ENCODE assay signal across 30 cellular contexts in the genomic region with DNA sequence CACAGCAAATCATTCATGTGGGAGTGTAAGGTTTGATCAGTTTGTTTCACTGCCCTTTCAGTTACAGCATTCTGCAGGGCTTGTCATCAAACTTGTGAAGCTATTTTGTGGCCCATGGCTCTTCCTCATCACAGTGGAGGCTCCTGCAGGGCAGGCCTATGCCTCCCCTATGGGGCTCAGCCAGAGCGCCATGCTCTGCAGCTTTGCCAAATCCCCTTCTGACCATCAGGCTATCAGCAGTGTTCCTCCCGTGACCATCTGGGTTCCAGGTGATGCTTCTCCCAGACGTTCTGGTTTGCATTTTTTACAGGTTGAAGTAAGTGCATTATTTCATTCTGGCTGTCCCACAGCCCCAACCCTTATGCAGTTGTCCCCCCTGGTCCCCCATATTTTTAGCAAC. TPM values are rescaled to one million over a fixed set of nuclear protein-coding genes. Genes with fewer than 3 reads are reported as not detected.
"Had no signal": no experiment of that assay in that cellular context is flagged by ENCODE, and none has a peak within 500 bp of the region (broad histone marks: within the 10 kb centered on the region; RNA-seq: fewer than 3 reads in every experiment).

No MANE protein-coding gene starts in this region.

- DNase-seq: dermis blood vessel endothelial cell; effector CD4-positive, alpha-beta T cell; effector memory CD4-positive, alpha-beta T cell; esophagus squamous epithelium; foreskin fibroblast; foreskin melanocyte; gastrocnemius medialis; glutamatergic neuron; head of caudate nucleus; heart right ventricle; hippocampal formation; immature natural killer cell; islet precursor cell; kidney; kidney glomerular epithelial cell; left lung; left ventricle myocardium superior; mammary epithelial cell; mesendoderm; midbrain; naive thymus-derived CD4-positive, alpha-beta T cell had no signal

- H3K9me3 ChIP-seq: esophagus squamous epithelium, gastrocnemius medialis, heart right ventricle, left lung had no signal

- H3K27ac ChIP-seq: coronary artery, dorsolateral prefrontal cortex, esophagus squamous epithelium, gastrocnemius medialis, heart right ventricle, left lung had no signal

- H3K36me3 ChIP-seq: esophagus squamous epithelium, gastrocnemius medialis, heart right ventricle, left lung had no signal

- ATAC-seq: gastrocnemius medialis; heart right ventricle; left lung; left ventricle myocardium superior; naive thymus-derived CD4-positive, alpha-beta T cell had no signal

- H3K4me3 ChIP-seq: coronary artery, dorsolateral prefrontal cortex, esophagus squamous epithelium, gastrocnemius medialis, heart right ventricle, left lung, lung had no signal

- H3K4me1 ChIP-seq: esophagus squamous epithelium, gastrocnemius medialis, heart right ventricle, left lung had no signal

RNA-seq across cellular contexts. Expression of a gene that starts 28.1 kb away (rescaled TPM):
- total RNA-seq: dermis blood vessel endothelial cell; dorsolateral prefrontal cortex; endothelial cell of umbilical vein; epithelial cell of proximal tubule; esophagus squamous epithelium; gastrocnemius medialis; glomerular endothelial cell; kidney; left lung; lower leg skin; lung; mammary epithelial cell; mononuclear cell; mucosa of gallbladder; naive thymus-derived CD4-positive, alpha-beta T cell had no signal

RNA-seq across cellular contexts. Expression of a gene that starts 46.1 kb away (rescaled TPM):
- total RNA-seq: dermis blood vessel endothelial cell, endothelial cell of umbilical vein, esophagus squamous epithelium, gastrocnemius medialis, mammary epithelial cell had no signal
